ENCODE assay signal across 8 cellular contexts in the genomic region with DNA sequence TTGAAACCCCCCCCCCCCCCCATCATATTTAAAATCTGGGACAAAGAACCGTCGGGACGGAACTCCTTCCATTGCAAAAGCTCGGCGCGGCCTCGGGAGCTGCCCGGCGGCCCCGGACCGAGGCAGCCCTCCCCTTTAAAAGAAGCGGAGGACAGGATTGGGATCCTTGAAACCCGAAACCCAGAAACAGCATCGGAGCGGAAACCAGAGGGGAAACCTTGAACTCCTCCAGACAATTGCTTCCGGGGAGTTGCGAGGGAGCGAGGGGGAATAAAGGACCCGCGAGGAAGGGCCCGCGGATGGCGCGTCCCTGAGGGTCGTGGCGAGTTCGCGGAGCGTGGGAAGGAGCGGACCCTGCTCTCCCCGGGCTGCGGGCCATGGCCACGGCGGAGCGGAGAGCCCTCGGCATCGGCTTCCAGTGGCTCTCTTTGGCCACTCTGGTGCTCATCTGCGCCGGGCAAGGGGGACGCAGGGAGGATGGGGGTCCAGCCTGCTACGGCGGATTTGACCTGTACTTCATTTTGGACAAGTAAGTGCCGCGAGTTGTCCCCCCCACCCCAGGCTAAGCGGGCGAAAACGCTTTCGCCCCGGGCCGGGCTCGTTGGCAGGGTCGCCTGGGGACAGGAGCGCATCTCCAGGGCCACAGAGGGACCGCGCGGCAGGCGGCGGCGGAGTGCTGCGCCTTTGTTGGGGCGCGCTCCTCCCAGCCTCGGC. TPM values are rescaled to one million over a fixed set of nuclear protein-coding genes. Genes with fewer than 3 reads are reported as not detected.
DNase-seq lines count a peak whose midpoint lies in the region; ATAC-seq and TF ChIP-seq lines count a peak whose summit lies in the region.

A gene (plus strand): TSS at position 57 of the 714 bp plus-strand sequence. CDS start 321 bp downstream, at position 378.

- peak; percentile 48 for DNase-seq in DMS153 (lab: John Stamatoyannopoulos, UW)
- DNase-seq in SW 1271 (lab: John Stamatoyannopoulos, UW), result peak; percentile 27 to 85
- peak; percentile 80 for DNase-seq in ecto neural progenitor cell (ENCODE audit: low spot score)

- no peak for TF ChIP-seq RAD21 in liver (IDR thresholded peaks at IDR 0.05)

- peaks cover 19% of the 10 kb centered on the region for H3K79me2 ChIP-seq in Loucy (ENCODE audit: insufficient read depth, low read length)

- H3K9ac ChIP-seq in Loucy (ENCODE audit: low read depth, low read length, poor library complexity, severe bottlenecking), result peak within 1 kb of the TSS; percentile 78
- H3K9ac ChIP-seq in liver (ENCODE audit: low read depth in 1 of 2, low read length in 2 of 2), result no peak within 1 kb of the TSS
- peak within 1 kb of the TSS; percentile 81 to 83 for H3K9ac ChIP-seq in stomach smooth muscle (ENCODE audit: low read length in 2 of 2)

- no peaks in the 10 kb centered on the region for H3F3A ChIP-seq in Loucy (ENCODE audit: low read depth)

- ATAC-seq in GM19397 (IDR thresholded peaks at IDR 0.05; ENCODE audit: unreplicated experiment), result no peak
- no peak for ATAC-seq in GM18909 (IDR thresholded peaks at IDR 0.05; ENCODE audit: poor library complexity, unreplicated experiment)

- peaks cover 4% of the 10 kb centered on the region for H4K20me1 ChIP-seq in Loucy (ENCODE audit: insufficient read depth, low read length, poor library complexity, severe bottlenecking)

- no peaks in the 10 kb centered on the region for H3K9me2 ChIP-seq in Loucy (replicated peaks; ENCODE audit: low read depth, low read length)

- H3K27me3 ChIP-seq in Loucy (ENCODE audit: insufficient read depth, low read length, poor library complexity, severe bottlenecking) (no peaks in the 10 kb centered on the region), liver (ENCODE audit: control insufficient read depth in 4 of 4, insufficient read depth in 4 of 4, low read length in 3 of 4) (peaks cover 0 to 21% (median 1%) of the 10 kb centered on the region in 4 donors), stomach smooth muscle (ENCODE audit: control insufficient read depth in 1 of 2, insufficient read depth in 2 of 2, low read length in 2 of 2) (no peaks in the 10 kb centered on the region)

- H2AFZ ChIP-seq in Loucy (ENCODE audit: low read length), result peak within 1 kb of the TSS; percentile 97

- H3K4me1 ChIP-seq in Loucy (ENCODE audit: insufficient read depth, low read length, poor library complexity, severe bottlenecking) (peaks cover 33% of the 10 kb centered on the region), liver (ENCODE audit: control insufficient read depth in 4 of 4, insufficient read depth in 4 of 4, low read length in 3 of 4) (peaks cover 2 to 15% (median 10%) of the 10 kb centered on the region in 4 donors), stomach smooth muscle (ENCODE audit: control insufficient read depth, insufficient read depth, low read length) (peaks cover 32% of the 10 kb centered on the region)

- TF ChIP-seq CTCF in Loucy (conservative IDR thresholded peaks at IDR 0.05; ENCODE audit: low read length) (no peak), liver (IDR thresholded peaks at IDR 0.05; ENCODE audit: low read depth, low read length, missing input control) (no peak)

- H3K36me3 ChIP-seq in Loucy (ENCODE audit: insufficient read depth, low read length) (no peaks in the 10 kb centered on the region), liver (ENCODE audit: control insufficient read depth in 4 of 4, insufficient read depth in 3 of 4, low read depth in 1 of 4, low read length in 3 of 4) (no peaks in the 10 kb centered on the region), stomach smooth muscle (ENCODE audit: control insufficient read depth in 2 of 2, insufficient read depth in 2 of 2, low read length in 2 of 2) (no peaks in the 10 kb centered on the region)

- WGBS in liver, result 1% methylated on average over 63 of the region's 63 CpGs

- H3K4me3 ChIP-seq in Loucy (ENCODE audit: low read length, poor library complexity, severe bottlenecking) (peak within 1 kb of the TSS; percentile 97), liver (ENCODE audit: low read depth in 1 of 3, low read length in 3 of 3) (peak within 1 kb of the TSS; percentile 22 to 68 (median 61)), stomach smooth muscle (ENCODE audit: low read length in 2 of 2) (peak within 1 kb of the TSS; percentile 80 to 93)

- no peaks in the 10 kb centered on the region for H3K9me3 ChIP-seq in Loucy (ENCODE audit: insufficient read depth, low read depth, low read length)
- H3K9me3 ChIP-seq in liver (ENCODE audit: control insufficient read depth in 4 of 4, low read length in 3 of 4), result no peaks in the 10 kb centered on the region
- H3K9me3 ChIP-seq in stomach smooth muscle (ENCODE audit: control insufficient read depth in 2 of 2, low read length in 2 of 2), result no peaks in the 10 kb centered on the region

- peak within 1 kb of the TSS; percentile 90 for H3K4me2 ChIP-seq in Loucy (ENCODE audit: low read depth, low read length, poor library complexity, severe bottlenecking)

- H3K27ac ChIP-seq in liver (ENCODE audit: low read depth in 1 of 2, low read length in 2 of 2) (peak within 1 kb of the TSS; percentile 4 to 53), stomach smooth muscle (ENCODE audit: low read length) (peak within 1 kb of the TSS; percentile 74)

TF ChIP-seq in liver, 16 proteins besides CTCF, POLR2A, EP300 and RAD21:
- TF ChIP-seq RXRA (IDR thresholded peaks at IDR 0.05) (no peak), GABPA (IDR thresholded peaks at IDR 0.05 in 1 of 2, conservative IDR thresholded peaks at IDR 0.05 in 1 of 2) (peak; percentile 59 to 75)

RNA-seq across cellular contexts. Expression of the gene that starts here (rescaled TPM):
- total RNA-seq in liver, result 1 to 10 TPM; 1.9 to 3.6 TPM
- 1 to 10 TPM in 1 of 2 donors, under 1 TPM in 1; 0.60 to 1.7 TPM for polyA plus RNA-seq in liver

Comparison
In these comparisons a context has a peak if more than half of its experiments do, and no peak if none do; other contexts are left out.
1. H3K9ac ChIP-seq: peak in Loucy (single experiment) and stomach smooth muscle (2 of 2); none in liver (0 of 2).
2. Peak in every context shown above with its lines, with median percentiles within 50 percentile points of each other: DNase-seq and H3K4me3 ChIP-seq.